Comparison of ENCODE assay signal across 8 cellular contexts in genomic region chr5:34655354-34655991, GRCh38. TPM values are rescaled to one million over a fixed set of nuclear protein-coding genes. Genes with fewer than 3 reads are reported as not detected.
DNase-seq lines count a peak whose midpoint lies in the region; ATAC-seq and TF ChIP-seq lines count a peak whose summit lies in the region.

No MANE protein-coding gene starts in this region.

- peak overlapping the region; percentile 81 for H3K4me3 Mint-ChIP-seq in endodermal cell
- peak overlapping the region; percentile 88 for H3K4me3 Mint-ChIP-seq in stimulated activated naive B cell treated with anti-CD40 and anti-IgM and Interleukin-4, amounts not matched to agents 10 μg/mL and 1 μg/mL and 100 μg/mL, for 72 hours

- H3K4me3 ChIP-seq in Loucy (ENCODE audit: low read length, poor library complexity, severe bottlenecking) (peak overlapping the region; percentile 88), endodermal cell (ENCODE audit: low read length) (peak overlapping the region; percentile 87), lower lobe of right lung (peak overlapping the region; percentile 90)

- H3K27ac ChIP-seq in endodermal cell (ENCODE audit: low read depth, low read length): peak overlapping the region; percentile 83
- peak overlapping the region; percentile 95 for H3K27ac ChIP-seq in lower lobe of right lung

- H3K4me2 ChIP-seq in Loucy (ENCODE audit: low read depth, low read length, poor library complexity, severe bottlenecking): peak overlapping the region; percentile 98

- H3K9me2 ChIP-seq in Loucy (replicated peaks; ENCODE audit: low read depth, low read length): no peaks in the 10 kb centered on the region

- H3K4me1 Mint-ChIP-seq in endodermal cell: peaks cover 13% of the 10 kb centered on the region
- H3K4me1 Mint-ChIP-seq in stimulated activated naive B cell treated with anti-CD40 and anti-IgM and Interleukin-4, amounts not matched to agents 10 μg/mL and 1 μg/mL and 100 μg/mL, for 72 hours: peaks cover 18 to 22% of the 10 kb centered on the region in 2 donors

- intact Hi-C loops in lower lobe of right lung (cut with DNase I): no loop called here

- H3K9me3 ChIP-seq in ES-I3 (ENCODE audit: control insufficient read depth, insufficient read depth, low read length) (no peaks in the 10 kb centered on the region), Loucy (ENCODE audit: insufficient read depth, low read depth, low read length) (no peaks in the 10 kb centered on the region), endodermal cell (ENCODE audit: control insufficient read depth, low read length) (no peaks in the 10 kb centered on the region), lower lobe of right lung (no peaks in the 10 kb centered on the region)

- peaks cover 14% of the 10 kb centered on the region; the same call in 1 of the 2 replicates for H3F3A ChIP-seq in Loucy (ENCODE audit: low read depth)

- H3K4me1 ChIP-seq in ES-I3 (ENCODE audit: insufficient read depth, low read length): peaks cover 14% of the 10 kb centered on the region
- peaks cover 44% of the 10 kb centered on the region for H3K4me1 ChIP-seq in Loucy (ENCODE audit: insufficient read depth, low read length, poor library complexity, severe bottlenecking)
- no peaks in the 10 kb centered on the region for H3K4me1 ChIP-seq in endodermal cell (ENCODE audit: control insufficient read depth, insufficient read depth, low read length)
- peaks cover 26% of the 10 kb centered on the region for H3K4me1 ChIP-seq in lower lobe of right lung

- no peaks in the 10 kb centered on the region for H3K9me3 Mint-ChIP-seq in endodermal cell
- H3K9me3 Mint-ChIP-seq in stimulated activated naive B cell treated with anti-CD40 and anti-IgM and Interleukin-4, amounts not matched to agents 10 μg/mL and 1 μg/mL and 100 μg/mL, for 72 hours: no peaks in the 10 kb centered on the region

- no peaks in the 10 kb centered on the region for H4K20me1 ChIP-seq in Loucy (ENCODE audit: insufficient read depth, low read length, poor library complexity, severe bottlenecking)

- ATAC-seq in lower lobe of right lung (peak; percentile 60 to 69), HG03108 (IDR thresholded peaks at IDR 0.05; ENCODE audit: unreplicated experiment) (no peak)
- peak; percentile 71 to 76 for ATAC-seq in stimulated activated naive B cell treated with anti-CD40 and anti-IgM and Interleukin-4, amounts not matched to agents 10 μg/mL and 1 μg/mL and 100 μg/mL, for 72 hours (replicated peaks)

- no peaks in the 10 kb centered on the region for H3K27me3 ChIP-seq in Loucy (ENCODE audit: insufficient read depth, low read length, poor library complexity, severe bottlenecking)
- no peaks in the 10 kb centered on the region for H3K27me3 ChIP-seq in endodermal cell (ENCODE audit: control insufficient read depth, insufficient read depth, low read length, poor library complexity, severe bottlenecking)
- H3K27me3 ChIP-seq in lower lobe of right lung (ENCODE audit: low read depth): peaks cover 7% of the 10 kb centered on the region

- TF ChIP-seq CTCF in Loucy (conservative IDR thresholded peaks at IDR 0.05; ENCODE audit: low read length): no peak
- no peak for TF ChIP-seq CTCF in endodermal cell (conservative IDR thresholded peaks at IDR 0.05)
- TF ChIP-seq CTCF in lower lobe of right lung (IDR thresholded peaks at IDR 0.05): no peak

- peaks cover 1% of the 10 kb centered on the region for H3K27me3 Mint-ChIP-seq in endodermal cell (ENCODE audit: insufficient read depth)
- H3K27me3 Mint-ChIP-seq in stimulated activated naive B cell treated with anti-CD40 and anti-IgM and Interleukin-4, amounts not matched to agents 10 μg/mL and 1 μg/mL and 100 μg/mL, for 72 hours: peaks cover 32 to 43% of the 10 kb centered on the region in 2 donors

- peak; percentile 13 for DNase-seq in activated CD4-positive, alpha-beta T cell treated with anti-CD3 and anti-CD28 coated beads, Interleukin-2, amount 50 U/mL, for 1 hour
- peak; percentile 85 for DNase-seq in endodermal cell
- DNase-seq in lower lobe of right lung: no peak
- no peak for DNase-seq in stimulated activated naive B cell treated with anti-CD40 and anti-IgM and Interleukin-4, amounts not matched to agents 10 μg/mL and 1 μg/mL and 100 μg/mL, for 72 hours
- no peak for DNase-seq in GOT3 (lab: John Stamatoyannopoulos, UW)

- peak overlapping the region; percentile 81 for H2AFZ ChIP-seq in Loucy (ENCODE audit: low read length)

- peak overlapping the region; percentile 88 for H3K27ac Mint-ChIP-seq in endodermal cell
- peak overlapping the region; percentile 91 for H3K27ac Mint-ChIP-seq in stimulated activated naive B cell treated with anti-CD40 and anti-IgM and Interleukin-4, amounts not matched to agents 10 μg/mL and 1 μg/mL and 100 μg/mL, for 72 hours

- 8 to 11% methylated on average over 14 to 16 of the region's 16 CpGs for WGBS in endodermal cell (ENCODE audit: insufficient coverage in 1 of 2, insufficient read length in 1 of 2), 2 experiments

- peaks cover 2% of the 10 kb centered on the region for H3K36me3 Mint-ChIP-seq in endodermal cell (ENCODE audit: low read depth)
- H3K36me3 Mint-ChIP-seq in stimulated activated naive B cell treated with anti-CD40 and anti-IgM and Interleukin-4, amounts not matched to agents 10 μg/mL and 1 μg/mL and 100 μg/mL, for 72 hours: no peaks in the 10 kb centered on the region

- H3K79me2 ChIP-seq in Loucy (ENCODE audit: insufficient read depth, low read length): peaks cover 30% of the 10 kb centered on the region

- H3K9ac ChIP-seq in ES-I3 (ENCODE audit: low read depth, low read length) (peak overlapping the region; percentile 75; the same call in 1 of the 2 replicates), Loucy (ENCODE audit: low read depth, low read length, poor library complexity, severe bottlenecking) (peak overlapping the region; percentile 88), endodermal cell (ENCODE audit: extremely low read depth, low read length, poor library complexity, severe bottlenecking) (peak overlapping the region; percentile 42)

- H3K36me3 ChIP-seq in ES-I3 (ENCODE audit: insufficient read depth, low read length): no peaks in the 10 kb centered on the region
- H3K36me3 ChIP-seq in Loucy (ENCODE audit: insufficient read depth, low read length): no peaks in the 10 kb centered on the region
- no peaks in the 10 kb centered on the region for H3K36me3 ChIP-seq in endodermal cell (ENCODE audit: control insufficient read depth, insufficient read depth, low read length)
- no peaks in the 10 kb centered on the region for H3K36me3 ChIP-seq in lower lobe of right lung

RNA-seq across cellular contexts. Expression of gene RAI14, which starts 0.7 kb away (rescaled TPM):
- total RNA-seq in endodermal cell (10 to 100 TPM; 66.6 to 87.5 TPM), lower lobe of right lung (66.8 TPM)
- 68.8 TPM for polyA plus RNA-seq in endodermal cell (2013, experiment 1 of 2)
- polyA plus RNA-seq in endodermal cell (2013, experiment 2 of 2): 63.3 TPM

Comparison
In these comparisons a context has a peak if more than half of its experiments do, and no peak if none do; other contexts are left out.
1. DNase-seq: peak in activated CD4-positive, alpha-beta T cell treated with anti-CD3 and anti-CD28 coated beads, Interleukin-2, amount 50 U/mL, for 1 hour (single experiment) and endodermal cell (single experiment); none in lower lobe of right lung (single experiment), stimulated activated naive B cell treated with anti-CD40 and anti-IgM and Interleukin-4, amounts not matched to agents 10 μg/mL and 1 μg/mL and 100 μg/mL, for 72 hours (single experiment) and GOT3 (single experiment).
2. Peak in every context shown above with its lines, with median percentiles within 50 percentile points of each other: H3K9ac ChIP-seq and H3K4me3 ChIP-seq.